Comparison of ENCODE assay signal across 16 cellular contexts in genomic region chr2:198905881-198906612, GRCh38.
DNase-seq lines count a peak whose midpoint lies in the region; ATAC-seq and TF ChIP-seq lines count a peak whose summit lies in the region.
"Had no signal": no experiment of that assay in that cellular context is flagged by ENCODE, and none has a peak within 500 bp of the region (broad histone marks: within the 10 kb centered on the region; RNA-seq: fewer than 3 reads in every experiment).

No MANE protein-coding gene starts in this region.

- no peaks in the 10 kb centered on the region for H3K4me1 Mint-ChIP-seq in activated T-helper 2 cell treated with anti-CD3 and anti-CD28 coated beads, Interferon-gamma antibody, Interleukin-2, Interleukin-4, amounts not matched to agents 10 μg/mL and 5 μg/mL and 100 μg/mL, durations not matched to agents 14 hours and 24 hours and 36 hours (ENCODE audit: low read depth)
- no peaks in the 10 kb centered on the region for H3K4me1 Mint-ChIP-seq in glutamatergic neuron (ENCODE audit: low read depth, unreplicated experiment)
- H3K4me1 Mint-ChIP-seq: brain, natural killer cell had no signal

- intact Hi-C loops in activated T-helper 2 cell treated with anti-CD3 and anti-CD28 coated beads, Interferon-gamma antibody, Interleukin-2, Interleukin-4, amounts not matched to agents 10 μg/mL and 5 μg/mL and 100 μg/mL, durations not matched to agents 14 hours and 24 hours and 36 hours (cut with micrococcal nuclease), result no loop called here
- intact Hi-C loops in cardiac septum (cut with DNase I), result no loop called here

- ATAC-seq in GM19351 (IDR thresholded peaks at IDR 0.05; ENCODE audit: unreplicated experiment) (peak; percentile 71), HG02884 (IDR thresholded peaks at IDR 0.05; ENCODE audit: unreplicated experiment) (peak; percentile 72)
- ATAC-seq: natural killer cell had no signal

- H3K4me3 Mint-ChIP-seq in activated T-helper 2 cell treated with anti-CD3 and anti-CD28 coated beads, Interferon-gamma antibody, Interleukin-2, Interleukin-4, amounts not matched to agents 10 μg/mL and 5 μg/mL and 100 μg/mL, durations not matched to agents 14 hours and 24 hours and 36 hours (ENCODE audit: low read depth), result no peak overlapping the region
- H3K4me3 Mint-ChIP-seq in glutamatergic neuron (ENCODE audit: unreplicated experiment), result no peak overlapping the region
- H3K4me3 Mint-ChIP-seq: brain, natural killer cell had no signal

- no peaks in the 10 kb centered on the region for H3K36me3 Mint-ChIP-seq in activated T-helper 2 cell treated with anti-CD3 and anti-CD28 coated beads, Interferon-gamma antibody, Interleukin-2, Interleukin-4, amounts not matched to agents 10 μg/mL and 5 μg/mL and 100 μg/mL, durations not matched to agents 14 hours and 24 hours and 36 hours (ENCODE audit: low read depth)
- no peaks in the 10 kb centered on the region for H3K36me3 Mint-ChIP-seq in glutamatergic neuron (ENCODE audit: unreplicated experiment)
- H3K36me3 Mint-ChIP-seq: brain, natural killer cell had no signal

- H3K27ac Mint-ChIP-seq in activated T-helper 2 cell treated with anti-CD3 and anti-CD28 coated beads, Interferon-gamma antibody, Interleukin-2, Interleukin-4, amounts not matched to agents 10 μg/mL and 5 μg/mL and 100 μg/mL, durations not matched to agents 14 hours and 24 hours and 36 hours, result no peak overlapping the region
- H3K27ac Mint-ChIP-seq in glutamatergic neuron (ENCODE audit: unreplicated experiment), result no peak overlapping the region
- H3K27ac Mint-ChIP-seq: brain, natural killer cell had no signal

- DNase-seq in GM10266 (ENCODE audit: extremely low spot score), result peak; percentile 10
- peak; percentile 51 to 81 for DNase-seq in NOMO-1 (lab: John Stamatoyannopoulos, UW; ENCODE audit: unreplicated experiment in 2 of 2)
- DNase-seq in activated T-helper 2 cell treated with anti-CD3 and anti-CD28 coated beads, Interferon-gamma antibody, Interleukin-2, Interleukin-4, amounts not matched to agents 10 μg/mL and 5 μg/mL and 100 μg/mL, durations not matched to agents 14 hours and 24 hours and 36 hours (ENCODE audit: low spot score), result no peak
- no peak for DNase-seq in cardiac septum (ENCODE audit: low spot score)
- DNase-seq in T1000 (lab: John Stamatoyannopoulos, UW), result no peak
- no peak for DNase-seq in glutamatergic neuron
- DNase-seq: ACHN; activated CD4-positive, alpha-beta T cell treated with anti-CD3 and anti-CD28 coated beads for 4 hours; natural killer cell; NCI-H1105; NCI-H510A treated with DMSO at 0.1 percent for 48 hours; SW 1271; transverse colon had no signal

- H3K9me3 Mint-ChIP-seq in activated T-helper 2 cell treated with anti-CD3 and anti-CD28 coated beads, Interferon-gamma antibody, Interleukin-2, Interleukin-4, amounts not matched to agents 10 μg/mL and 5 μg/mL and 100 μg/mL, durations not matched to agents 14 hours and 24 hours and 36 hours, result no peaks in the 10 kb centered on the region
- H3K9me3 Mint-ChIP-seq in glutamatergic neuron (ENCODE audit: unreplicated experiment), result peaks cover 2% of the 10 kb centered on the region
- H3K9me3 Mint-ChIP-seq: brain had no signal

- TF ChIP-seq CTCF in GM10266 (IDR thresholded peaks at IDR 0.05; ENCODE audit: control insufficient read depth, insufficient read depth, low read depth, missing control alignments), result no peak
- TF ChIP-seq CTCF in glutamatergic neuron (IDR thresholded peaks at IDR 0.05; ENCODE audit: partially characterized antibody, unreplicated experiment), result no peak

- H3K27me3 Mint-ChIP-seq in activated T-helper 2 cell treated with anti-CD3 and anti-CD28 coated beads, Interferon-gamma antibody, Interleukin-2, Interleukin-4, amounts not matched to agents 10 μg/mL and 5 μg/mL and 100 μg/mL, durations not matched to agents 14 hours and 24 hours and 36 hours (ENCODE audit: low read depth), result no peaks in the 10 kb centered on the region
- no peaks in the 10 kb centered on the region for H3K27me3 Mint-ChIP-seq in glutamatergic neuron (ENCODE audit: unreplicated experiment)
- H3K27me3 Mint-ChIP-seq: brain had no signal

Comparison
In these comparisons a context has a peak if more than half of its experiments do, and no peak if none do; other contexts are left out.
1. DNase-seq: peak in GM10266 (single experiment) and NOMO-1 (2 of 2); none in activated T-helper 2 cell treated with anti-CD3 and anti-CD28 coated beads, Interferon-gamma antibody, Interleukin-2, Interleukin-4, amounts not matched to agents 10 μg/mL and 5 μg/mL and 100 μg/mL, durations not matched to agents 14 hours and 24 hours and 36 hours (single experiment), cardiac septum (single experiment), T1000 (single experiment) and glutamatergic neuron (single experiment).